Comparison of ENCODE assay signal across 14 cellular contexts in genomic region chr7:159209429-159209828, GRCh38.
"Had no signal": no experiment of that assay in that cellular context is flagged by ENCODE, and none has a peak within 500 bp of the region (broad histone marks: within the 10 kb centered on the region; RNA-seq: fewer than 3 reads in every experiment).

No MANE protein-coding gene starts in this region.

- H3K9ac ChIP-seq: parathyroid adenoma had no signal

- DNase-seq: activated CD4-positive, alpha-beta T cell treated with anti-CD3 and anti-CD28 coated beads for 48 hours; activated naive CD4-positive, alpha-beta T cell treated with anti-CD3 and anti-CD28 coated beads, Interleukin-2, amount 50 U/mL, for 16 hours; activated T-cell treated with anti-CD3 and anti-CD28 coated beads for 4 hours; sigmoid colon; stimulated activated CD4-positive, alpha-beta T cell treated with anti-CD3 and anti-CD28 coated beads, Interleukin-1b, Interleukin-23, amount 100 ng/mL, for 48 hours; tibial artery; uterus had no signal

- H3K27ac Mint-ChIP-seq: activated T-helper 2 cell treated with anti-CD3 and anti-CD28 coated beads, Interferon-gamma antibody, Interleukin-2, Interleukin-4, amounts not matched to agents 10 μg/mL and 5 μg/mL and 100 μg/mL, durations not matched to agents 14 hours and 24 hours and 36 hours had no signal

- H3K9me3 ChIP-seq: sigmoid colon, tibial artery, uterus had no signal

- H3K79me2 ChIP-seq: hepatocyte, parathyroid adenoma had no signal

- H3K36me3 ChIP-seq: sigmoid colon, tibial artery, uterus had no signal

- H2AFZ ChIP-seq: hepatocyte, parathyroid adenoma had no signal

- FAIRE-seq: astrocyte, keratinocyte had no signal

- H3K4me1 ChIP-seq: parathyroid adenoma had no signal

- H3K9me3 Mint-ChIP-seq: activated T-helper 2 cell treated with anti-CD3 and anti-CD28 coated beads, Interferon-gamma antibody, Interleukin-2, Interleukin-4, amounts not matched to agents 10 μg/mL and 5 μg/mL and 100 μg/mL, durations not matched to agents 14 hours and 24 hours and 36 hours had no signal

- H3K4me3 ChIP-seq: hepatocyte, sigmoid colon, tibial artery, uterus had no signal

- H3K27me3 ChIP-seq: hepatocyte, sigmoid colon, tibial artery, uterus had no signal

- H3K27ac ChIP-seq: hepatocyte, parathyroid adenoma, sigmoid colon, tibial artery, uterus had no signal

- ATAC-seq: esophagus mucosa, left lobe of liver had no signal

- H3K4me2 ChIP-seq: hepatocyte had no signal
